2 cellular contexts compared by ENCODE assay signal in the genomic region with DNA sequence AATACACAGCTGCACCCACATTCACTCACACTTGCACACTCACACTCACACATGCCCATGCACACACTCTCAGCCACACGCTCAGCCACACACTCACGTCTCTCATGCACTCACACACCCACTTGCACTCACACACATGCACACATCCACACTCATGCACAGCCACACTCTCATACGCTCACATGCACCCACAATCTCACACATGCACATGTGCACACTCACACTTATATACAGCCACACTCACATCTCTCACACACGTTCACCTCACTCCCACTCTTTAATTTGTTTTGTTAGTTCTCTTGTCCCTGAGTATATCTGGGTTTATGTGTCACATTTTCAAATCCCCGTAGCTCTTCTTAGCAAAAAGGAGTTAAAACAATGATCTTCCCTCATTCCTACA.
TF ChIP-seq lines count a peak whose summit lies in the region.

No MANE protein-coding gene starts in this region.

TF ChIP-seq in HepG2, 621 proteins besides CTCF, POLR2A, EP300 and RAD21 (continued from another document):
- TF ChIP-seq SP1 (IDR thresholded peaks at IDR 0.05) (peak; percentile 12; the same call in 1 of the 2 replicates), SP1 (CRISPR knock-in tag; IDR thresholded peaks at IDR 0.05) (no peak), SOX13 (IDR thresholded peaks at IDR 0.05) (no peak), SOX13 (CRISPR knock-in tag; conservative IDR thresholded peaks at IDR 0.05 in 1 of 2, IDR thresholded peaks at IDR 0.05 in 1 of 2) (no peak)
- TF ChIP-seq, protein P1, sequence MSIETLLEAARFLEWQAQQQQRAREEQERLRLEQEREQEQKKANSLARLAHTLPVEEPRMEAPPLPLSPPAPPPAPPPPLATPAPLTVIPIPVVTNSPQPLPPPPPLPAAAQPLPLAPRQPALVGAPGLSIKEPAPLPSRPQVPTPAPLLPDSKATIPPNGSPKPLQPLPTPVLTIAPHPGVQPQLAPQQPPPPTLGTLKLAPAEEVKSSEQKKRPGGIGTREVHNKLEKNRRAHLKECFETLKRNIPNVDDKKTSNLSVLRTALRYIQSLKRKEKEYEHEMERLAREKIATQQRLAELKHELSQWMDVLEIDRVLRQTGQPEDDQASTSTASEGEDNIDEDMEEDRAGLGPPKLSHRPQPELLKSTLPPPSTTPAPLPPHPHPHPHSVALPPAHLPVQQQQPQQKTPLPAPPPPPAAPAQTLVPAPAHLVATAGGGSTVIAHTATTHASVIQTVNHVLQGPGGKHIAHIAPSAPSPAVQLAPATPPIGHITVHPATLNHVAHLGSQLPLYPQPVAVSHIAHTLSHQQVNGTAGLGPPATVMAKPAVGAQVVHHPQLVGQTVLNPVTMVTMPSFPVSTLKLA (IDR thresholded peaks at IDR 0.05): peak; percentile 58; the same call in 1 of the 2 replicates

TF ChIP-seq in GM12878, 131 proteins besides CTCF, POLR2A, EP300 and RAD21 (continued from another document):
- TF ChIP-seq, protein P2, sequence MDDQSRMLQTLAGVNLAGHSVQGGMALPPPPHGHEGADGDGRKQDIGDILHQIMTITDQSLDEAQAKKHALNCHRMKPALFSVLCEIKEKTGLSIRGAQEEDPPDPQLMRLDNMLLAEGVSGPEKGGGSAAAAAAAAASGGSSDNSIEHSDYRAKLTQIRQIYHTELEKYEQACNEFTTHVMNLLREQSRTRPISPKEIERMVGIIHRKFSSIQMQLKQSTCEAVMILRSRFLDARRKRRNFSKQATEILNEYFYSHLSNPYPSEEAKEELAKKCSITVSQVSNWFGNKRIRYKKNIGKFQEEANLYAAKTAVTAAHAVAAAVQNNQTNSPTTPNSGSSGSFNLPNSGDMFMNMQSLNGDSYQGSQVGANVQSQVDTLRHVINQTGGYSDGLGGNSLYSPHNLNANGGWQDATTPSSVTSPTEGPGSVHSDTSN (IDR thresholded peaks at IDR 0.05; ENCODE audit: insufficient replicate concordance, low read depth, low read length): peak; percentile 4
